9 cellular contexts compared by ENCODE assay signal in the genomic region with DNA sequence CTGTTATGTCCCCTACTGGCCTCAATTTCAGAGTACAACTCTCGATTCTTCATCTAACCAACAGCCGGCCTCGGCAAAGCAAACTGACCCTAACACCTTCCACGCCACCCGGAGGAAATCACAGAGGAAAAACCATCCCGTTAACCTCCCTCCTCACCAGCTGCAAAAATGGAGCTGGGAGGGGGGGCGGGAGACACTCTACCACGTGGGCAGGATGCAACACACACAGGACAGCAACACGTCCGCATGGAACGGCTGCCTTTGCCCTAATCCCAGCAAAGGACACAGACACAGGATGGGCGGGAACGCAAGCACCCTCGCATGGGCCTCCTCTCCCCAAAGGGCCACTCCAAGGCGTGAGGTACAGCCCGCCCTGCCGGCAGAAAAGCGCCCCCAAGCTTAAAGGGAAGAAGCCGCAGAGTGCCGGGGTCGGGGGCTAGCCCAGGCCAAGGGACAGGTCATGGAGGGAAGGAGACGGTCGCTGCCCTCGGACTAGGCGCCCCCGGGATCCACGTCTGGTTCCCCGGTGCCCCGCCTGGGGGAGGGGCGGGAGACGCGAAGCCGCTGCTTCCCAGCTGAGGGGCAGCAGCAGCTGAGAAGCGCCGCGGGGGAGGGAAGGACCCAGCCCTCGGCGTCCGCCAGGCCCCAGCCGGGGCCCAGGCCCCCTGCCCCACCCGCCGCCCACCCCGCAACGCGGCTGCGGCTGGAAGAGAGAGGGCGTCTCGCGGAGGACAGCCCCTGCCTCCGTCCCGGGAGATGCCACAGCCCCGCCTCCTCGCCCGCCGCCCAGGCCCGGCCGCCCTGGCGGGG. TPM values are rescaled to one million over a fixed set of nuclear protein-coding genes. Genes with fewer than 3 reads are reported as not detected.
DNase-seq lines count a peak whose midpoint lies in the region; ATAC-seq, FAIRE-seq and TF ChIP-seq lines count a peak whose summit lies in the region.
"Had no signal": no experiment of that assay in that cellular context is flagged by ENCODE, and none has a peak within 500 bp of the region (broad histone marks: within the 10 kb centered on the region; RNA-seq: fewer than 3 reads in every experiment).

No MANE protein-coding gene starts in this region.

- intact Hi-C loops in activated CD4-positive, alpha-beta T cell treated with anti-CD3 and anti-CD28 coated beads, Interleukin-2, amount 10 ng/mL, durations not matched to agents 24 days and 14 days (cut with micrococcal nuclease): loop anchor here (1.0 to 5.0 kb wide), 7 partner anchors 10 to 433 kb away; a partner anchor contains a TSS
- intact Hi-C loops in esophagus squamous epithelium (cut with DNase I): loop anchor here (5.0 to 10.0 kb wide), 2 partner anchors 120 to 157 kb away; no protein-coding TSS in a partner anchor

- peak; percentile 1 for TF ChIP-seq CTCF in AG04449 (IDR thresholded peaks at IDR 0.05; ENCODE audit: insufficient read depth, low read length, missing control alignments)
- TF ChIP-seq CTCF in esophagus squamous epithelium (IDR thresholded peaks at IDR 0.05): no peak

- H3K4me1 Mint-ChIP-seq in activated CD4-positive, alpha-beta T cell treated with anti-CD3 and anti-CD28 coated beads, Interleukin-2, amount 10 ng/mL, durations not matched to agents 24 days and 14 days: peaks cover 34% of the 10 kb centered on the region

- POLR2A ChIA-PET in AG04449 (lab: Yijun Ruan, JAX): interaction anchor here (1.1 to 1.5 kb wide), 2 partner anchors 122 to 349 kb away, joined by 3 read pairs; a partner anchor contains a TSS

- peak overlapping the region; percentile 89 for H3K27ac Mint-ChIP-seq in activated CD4-positive, alpha-beta T cell treated with anti-CD3 and anti-CD28 coated beads, Interleukin-2, amount 10 ng/mL, durations not matched to agents 24 days and 14 days

- peak overlapping the region; percentile 91 for H3K4me3 Mint-ChIP-seq in activated CD4-positive, alpha-beta T cell treated with anti-CD3 and anti-CD28 coated beads, Interleukin-2, amount 10 ng/mL, durations not matched to agents 24 days and 14 days

- ATAC-seq in HG02798 (IDR thresholded peaks at IDR 0.05; ENCODE audit: poor library complexity, unreplicated experiment): peak; percentile 76

- H3K4me1 ChIP-seq in esophagus squamous epithelium: peaks cover 17 to 52% (median 17%) of the 10 kb centered on the region in 3 donors
- H3K4me1 ChIP-seq in muscle layer of colon (ENCODE audit: insufficient read depth, low read length): peaks cover 21% of the 10 kb centered on the region

- H3K27me3 ChIP-seq in esophagus squamous epithelium: no peaks in the 10 kb centered on the region
- no peaks in the 10 kb centered on the region for H3K27me3 ChIP-seq in muscle layer of colon (ENCODE audit: control insufficient read depth in 1 of 2, insufficient read depth in 2 of 2, low read length in 2 of 2)

- 0 to 1% methylated on average over 10 to 19 of the region's 58 CpGs for WGBS in esophagus squamous epithelium, 2 donors

- TF ChIP-seq POLR2A in GM12891 (IDR thresholded peaks at IDR 0.05; ENCODE audit: low read depth, low read length) (no peak), esophagus squamous epithelium (IDR thresholded peaks at IDR 0.05) (no peak)

- H3K36me3 ChIP-seq in esophagus squamous epithelium: no peaks in the 10 kb centered on the region
- no peaks in the 10 kb centered on the region for H3K36me3 ChIP-seq in muscle layer of colon (ENCODE audit: insufficient read depth, low read length)

- H3K4me3 ChIP-seq in AG04449 (ENCODE audit: low read depth, low read length): peak overlapping the region; percentile 98
- peak overlapping the region; percentile 85 to 100 (median 95) for H3K4me3 ChIP-seq in esophagus squamous epithelium
- peak overlapping the region; percentile 89 to 98 for H3K4me3 ChIP-seq in muscle layer of colon (ENCODE audit: low read depth in 1 of 2, low read length in 2 of 2)

- H3K9me3 ChIP-seq in esophagus squamous epithelium: no peaks in the 10 kb centered on the region
- no peaks in the 10 kb centered on the region for H3K9me3 ChIP-seq in muscle layer of colon (ENCODE audit: low read length)

- CTCF ChIA-PET in AG04449 (lab: Yijun Ruan, JAX): interaction anchor here (1.0 to 3.3 kb wide), 4 partner anchors 11 to 187 kb away, joined by 3 to 26 read pairs (median 4); no protein-coding TSS in a partner anchor

- no peaks in the 10 kb centered on the region for H3K27me3 Mint-ChIP-seq in activated CD4-positive, alpha-beta T cell treated with anti-CD3 and anti-CD28 coated beads, Interleukin-2, amount 10 ng/mL, durations not matched to agents 24 days and 14 days

- peak; percentile 41 for FAIRE-seq in GM12891 (lab: Jason Lieb, UNC)
- FAIRE-seq: TTC549 had no signal

- H3K27ac ChIP-seq in esophagus squamous epithelium (peak overlapping the region; percentile 94 to 97 (median 96)), muscle layer of colon (ENCODE audit: low read depth, low read length) (peak overlapping the region; percentile 85), substantia nigra (ENCODE audit: low read depth, low read length, poor library complexity, severe bottlenecking) (peak overlapping the region; percentile 86)

- DNase-seq in AG04449 (ENCODE audit: low read depth, low spot score) (no peak), GM12891 (ENCODE audit: insufficient read length, low spot score) (peak; percentile 29), NCI-H1694 treated with DMSO at 0.1 percent for 48 hours (lab: John Stamatoyannopoulos, UW) (peak; percentile 34), esophagus squamous epithelium (lab: John Stamatoyannopoulos, UW) (peak; percentile 25), substantia nigra (lab: John Stamatoyannopoulos, UW) (peak in 46 of 49 donors; percentile 18 to 97 (median 60))
- no peak for DNase-seq in activated CD4-positive, alpha-beta T cell treated with anti-CD3 and anti-CD28 coated beads, Interleukin-2, amount 10 ng/mL, durations not matched to agents 24 days and 14 days

- H3K9me3 Mint-ChIP-seq in activated CD4-positive, alpha-beta T cell treated with anti-CD3 and anti-CD28 coated beads, Interleukin-2, amount 10 ng/mL, durations not matched to agents 24 days and 14 days: no peaks in the 10 kb centered on the region

- peak overlapping the region; percentile 23 for H3K9ac ChIP-seq in muscle layer of colon (ENCODE audit: low read length)

- peaks cover 3% of the 10 kb centered on the region for H3K36me3 Mint-ChIP-seq in activated CD4-positive, alpha-beta T cell treated with anti-CD3 and anti-CD28 coated beads, Interleukin-2, amount 10 ng/mL, durations not matched to agents 24 days and 14 days (ENCODE audit: low read depth)

TF ChIP-seq in GM12891, 5 proteins besides CTCF, POLR2A, EP300 and RAD21:
- TF ChIP-seq POLR2AphosphoS5 (IDR thresholded peaks at IDR 0.05; ENCODE audit: low read depth, low read length) (no peak), PAX5 (IDR thresholded peaks at IDR 0.05; ENCODE audit: insufficient read depth, low read length, severe bottlenecking) (no peak), TAF1 (IDR thresholded peaks at IDR 0.05; ENCODE audit: low read depth, low read length) (no peak), SPI1 (IDR thresholded peaks at IDR 0.05; ENCODE audit: low read depth, low read length) (no peak)

RNA-seq across cellular contexts. Expression of a gene that starts 0.6 kb away (rescaled TPM):
- 11.4 TPM for polyA plus RNA-seq in GM12891 (2012; ENCODE audit: low read depth, missing spikeins)
- 48.9 and 51.0 TPM in 2 replicates for total RNA-seq in activated CD4-positive, alpha-beta T cell treated with anti-CD3 and anti-CD28 coated beads, Interleukin-2, amount 10 ng/mL, durations not matched to agents 24 days and 14 days
- total RNA-seq in esophagus squamous epithelium: 10 to 100 TPM; 18.7 to 36.6 (median 27.5) TPM

RNA-seq across cellular contexts. Expression of a gene that starts 46.1 kb away (rescaled TPM):
- 1.8 TPM for polyA plus RNA-seq in GM12891 (2012; ENCODE audit: low read depth, missing spikeins)
- total RNA-seq in activated CD4-positive, alpha-beta T cell treated with anti-CD3 and anti-CD28 coated beads, Interleukin-2, amount 10 ng/mL, durations not matched to agents 24 days and 14 days: 5.0 and 5.5 TPM in 2 replicates
- under 1 TPM in 3 of 4 donors, not detected in 1; 0.04 to 0.57 (median 0.06) TPM for total RNA-seq in esophagus squamous epithelium

Comparison
In these comparisons a context has a peak if more than half of its experiments do, and no peak if none do; other contexts are left out.
1. DNase-seq: peak in GM12891 (single experiment), NCI-H1694 treated with DMSO at 0.1 percent for 48 hours (single experiment), esophagus squamous epithelium (single experiment) and substantia nigra (46 of 49); none in AG04449 (single experiment) and activated CD4-positive, alpha-beta T cell treated with anti-CD3 and anti-CD28 coated beads, Interleukin-2, amount 10 ng/mL, durations not matched to agents 24 days and 14 days (single experiment).
2. Peak in every context shown above with its lines, with median percentiles within 50 percentile points of each other: H3K4me3 ChIP-seq and H3K27ac ChIP-seq.